Comparison of ENCODE assay signal across 27 cellular contexts in genomic region chr6:83960704-83961103, GRCh38.
DNase-seq lines count a peak whose midpoint lies in the region; ATAC-seq, FAIRE-seq and TF ChIP-seq lines count a peak whose summit lies in the region.
"Had no signal": no experiment of that assay in that cellular context is flagged by ENCODE, and none has a peak within 500 bp of the region (broad histone marks: within the 10 kb centered on the region; RNA-seq: fewer than 3 reads in every experiment).

No MANE protein-coding gene starts in this region.

- H3K36me3 ChIP-seq in right atrium auricular region: peaks cover 31% of the 10 kb centered on the region
- peaks cover 7% of the 10 kb centered on the region for H3K36me3 ChIP-seq in CD8-positive, alpha-beta T cell (ENCODE audit: insufficient read depth, low read length)

- H3K4me3 ChIP-seq in Jurkat, Clone E6-1 (ENCODE audit: low read length): no peak overlapping the region
- no peak overlapping the region for H3K4me3 ChIP-seq in right atrium auricular region
- H3K4me3 ChIP-seq in CD8-positive, alpha-beta T cell (ENCODE audit: low read depth, low read length): no peak overlapping the region
- H3K4me3 ChIP-seq: A549; BLaER1 treated with 17β-estradiol and CSF1 and Interleukin-3, amounts not matched to agents 10 nM and 100 nM; GM23248 had no signal

- intact Hi-C loops in CD8-positive, alpha-beta T cell (cut with DNase I, micrococcal nuclease): no loop called here

- H3K4me1 ChIP-seq in right atrium auricular region: no peaks in the 10 kb centered on the region
- no peaks in the 10 kb centered on the region for H3K4me1 ChIP-seq in CD8-positive, alpha-beta T cell (ENCODE audit: insufficient read depth, low read length)
- H3K4me1 ChIP-seq: A549; BLaER1 treated with 17β-estradiol and CSF1 and Interleukin-3, amounts not matched to agents 10 nM and 100 nM had no signal

- H3K9me3 ChIP-seq in right atrium auricular region: peaks cover 0 to 3% of the 10 kb centered on the region in 2 donors
- no peaks in the 10 kb centered on the region for H3K9me3 ChIP-seq in CD8-positive, alpha-beta T cell (ENCODE audit: low read length)

- H3K4me3 Mint-ChIP-seq in T-helper 2 cell treated with Interferon-gamma antibody and Interleukin-4, amounts not matched to agents 5 μg/mL and 100 μg/mL, for 36 hours: no peak overlapping the region
- H3K4me3 Mint-ChIP-seq in CD8-positive, alpha-beta T cell: no peak overlapping the region
- H3K4me3 Mint-ChIP-seq: CD4-positive, alpha-beta T cell had no signal

- no peak for TF ChIP-seq CTCF in right atrium auricular region (IDR thresholded peaks at IDR 0.05)
- no peak for TF ChIP-seq CTCF in CD8-positive, alpha-beta T cell (IDR thresholded peaks at IDR 0.05)

- H3K27ac ChIP-seq in right atrium auricular region: no peak overlapping the region
- H3K27ac ChIP-seq in CD8-positive, alpha-beta T cell (ENCODE audit: low read depth, low read length): no peak overlapping the region
- H3K27ac ChIP-seq: A549; BLaER1 treated with 17β-estradiol and CSF1 and Interleukin-3, amounts not matched to agents 10 nM and 100 nM; GM23248 had no signal

- no peak for ATAC-seq in HG03354 (IDR thresholded peaks at IDR 0.05; ENCODE audit: poor library complexity, severe bottlenecking, unreplicated experiment)
- no peak for ATAC-seq in CD8-positive, alpha-beta T cell
- ATAC-seq: A549 had no signal

- H3K36me3 Mint-ChIP-seq in T-helper 2 cell treated with Interferon-gamma antibody and Interleukin-4, amounts not matched to agents 5 μg/mL and 100 μg/mL, for 36 hours (ENCODE audit: low read depth): peaks cover 61% of the 10 kb centered on the region
- H3K36me3 Mint-ChIP-seq in CD8-positive, alpha-beta T cell: peaks cover 81% of the 10 kb centered on the region

- no peaks in the 10 kb centered on the region for H3K27me3 ChIP-seq in right atrium auricular region
- H3K27me3 ChIP-seq in CD8-positive, alpha-beta T cell (ENCODE audit: insufficient read depth, low read length): no peaks in the 10 kb centered on the region
- H3K27me3 ChIP-seq: BLaER1 treated with 17β-estradiol and CSF1 and Interleukin-3, amounts not matched to agents 10 nM and 100 nM had no signal

- H3K27me3 Mint-ChIP-seq in T-helper 2 cell treated with Interferon-gamma antibody and Interleukin-4, amounts not matched to agents 5 μg/mL and 100 μg/mL, for 36 hours (ENCODE audit: low read depth): no peaks in the 10 kb centered on the region
- H3K27me3 Mint-ChIP-seq in CD8-positive, alpha-beta T cell (ENCODE audit: low read depth): no peaks in the 10 kb centered on the region
- H3K27me3 Mint-ChIP-seq: CD4-positive, alpha-beta T cell had no signal

- CTCF ChIA-PET in CD8-positive, alpha-beta T cell (lab: Charles Lee): no interaction called here

- H3K4me1 Mint-ChIP-seq in T-helper 2 cell treated with Interferon-gamma antibody and Interleukin-4, amounts not matched to agents 5 μg/mL and 100 μg/mL, for 36 hours (ENCODE audit: low read depth): peaks cover 32% of the 10 kb centered on the region
- H3K4me1 Mint-ChIP-seq in CD8-positive, alpha-beta T cell (ENCODE audit: low read depth): no peaks in the 10 kb centered on the region

- POLR2A ChIA-PET in CD8-positive, alpha-beta T cell (lab: Charles Lee): no interaction called here

- peaks cover 15% of the 10 kb centered on the region for H3K9me3 Mint-ChIP-seq in T-helper 2 cell treated with Interferon-gamma antibody and Interleukin-4, amounts not matched to agents 5 μg/mL and 100 μg/mL, for 36 hours
- peaks cover 17% of the 10 kb centered on the region for H3K9me3 Mint-ChIP-seq in CD8-positive, alpha-beta T cell

- FAIRE-seq in GM19239 (lab: Jason Lieb, UNC): peak; percentile 82
- FAIRE-seq: A549, GM12892, HTR-8/SVneo had no signal

- DNase-seq in GM19239 (ENCODE audit: insufficient read length, low spot score): no peak
- peak; percentile 39 for DNase-seq in Jurkat, Clone E6-1 (ENCODE audit: low read depth, low spot score)
- no peak for DNase-seq in T-helper 2 cell treated with Interferon-gamma antibody and Interleukin-4, amounts not matched to agents 5 μg/mL and 100 μg/mL, for 36 hours (ENCODE audit: low spot score)
- DNase-seq in right atrium auricular region (ENCODE audit: low spot score): no peak
- DNase-seq in NCI-H526 treated with DMSO at 0.1 percent for 48 hours (lab: John Stamatoyannopoulos, UW): no peak
- DNase-seq in CD8-positive, alpha-beta T cell: no peak
- DNase-seq: AML-193; CD4-positive, alpha-beta T cell; COR-L47; DMS53; GM23248; H7; KG1; MM.1S; NCI-H1048; NCI-H1417 treated with DMSO at 0.1 percent for 48 hours; NCI-H187; NCI-H2171 treated with DMSO at 0.1 percent for 48 hours; NCI-H524; NCI-H774; Right ventricle myocardium superior; RPMI8226 had no signal

- peak overlapping the region; percentile 35 for H3K27ac Mint-ChIP-seq in T-helper 2 cell treated with Interferon-gamma antibody and Interleukin-4, amounts not matched to agents 5 μg/mL and 100 μg/mL, for 36 hours
- no peak overlapping the region for H3K27ac Mint-ChIP-seq in CD8-positive, alpha-beta T cell
- H3K27ac Mint-ChIP-seq: CD4-positive, alpha-beta T cell had no signal
